26 cellular contexts compared by ENCODE assay signal in the genomic region with DNA sequence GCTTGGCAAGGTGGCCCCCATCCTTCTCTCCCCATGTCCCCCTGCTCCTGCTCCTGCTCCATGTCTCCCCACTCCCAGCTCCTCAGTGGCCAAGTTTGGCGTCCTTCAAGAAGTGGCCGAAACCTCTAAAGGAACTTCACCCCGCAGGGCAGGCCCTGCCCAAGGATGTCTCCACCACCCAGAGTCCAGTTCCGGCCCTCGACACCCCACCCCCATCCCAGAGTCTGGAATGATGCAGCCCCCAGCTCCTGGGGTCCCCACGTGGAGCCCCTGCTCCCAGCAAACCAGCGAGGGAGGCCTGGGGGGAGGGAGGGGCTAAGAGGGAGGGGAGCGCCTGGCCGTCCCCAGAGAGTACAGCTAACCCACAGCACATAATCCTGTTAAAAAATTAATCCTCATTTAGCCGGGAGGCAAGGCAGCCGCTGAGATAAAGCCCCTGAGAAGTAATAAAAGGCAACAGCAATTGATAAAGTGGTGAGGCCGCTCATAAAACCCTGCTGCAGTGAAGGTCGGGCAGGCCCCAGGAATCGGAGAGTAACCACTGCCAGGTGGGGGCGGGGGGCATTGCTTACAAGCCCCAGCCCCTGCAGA. TPM values are rescaled to one million over a fixed set of nuclear protein-coding genes. Genes with fewer than 3 reads are reported as not detected.
DNase-seq lines count a peak whose midpoint lies in the region; ATAC-seq, FAIRE-seq and TF ChIP-seq lines count a peak whose summit lies in the region.
"Had no signal": no experiment of that assay in that cellular context is flagged by ENCODE, and none has a peak within 500 bp of the region (broad histone marks: within the 10 kb centered on the region; RNA-seq: fewer than 3 reads in every experiment).

No MANE protein-coding gene starts in this region.

- H3K4me1 ChIP-seq in BLaER1 (peaks cover 23% of the 10 kb centered on the region), pancreas (no peaks in the 10 kb centered on the region)

- H4K20me1 ChIP-seq in BLaER1 = no peaks in the 10 kb centered on the region

- H3K27me3 ChIP-seq in BLaER1 = no peaks in the 10 kb centered on the region
- H3K27me3 ChIP-seq in pancreas = no peaks in the 10 kb centered on the region

- DNase-seq in NCI-H524 (lab: John Stamatoyannopoulos, UW) (peak; percentile 95 to 98), pancreas (peak in 1 of 6 donors; percentile 53), cerebellar nuclear complex (lab: John Stamatoyannopoulos, UW) (no peak), RKO (ENCODE audit: low spot score) (no peak)
- DNase-seq in stimulated activated naive CD8-positive, alpha-beta T cell treated with anti-CD3 and anti-CD28 coated beads, Interleukin-15, Interleukin-2, amounts not matched to agents 100 U/mL and 50 U/mL, for 24 hours = no peak
- DNase-seq in activated T-cell treated with anti-CD3 and anti-CD28 coated beads, Interleukin-2, amount 50 U/mL, for 48 hours = no peak
- DNase-seq: CD4-positive, CD25-positive, alpha-beta regulatory T cell; DMS 273 treated with DMSO at 0.1 percent for 48 hours; DND-41; HCEC 1CT; IMR-90; NCI-H1092 treated with DMSO at 0.1 percent for 48 hours; NCI-H1436 treated with DMSO at 0.1 percent for 48 hours; NCI-H2029 treated with DMSO at 0.1 percent for 48 hours; NCI-H226; NCI-H510A treated with DMSO at 0.1 percent for 48 hours; OCI-M1; Right ventricle myocardium superior; T-cell had no signal

- FAIRE-seq in pancreas (lab: Jason Lieb, UNC) = no peak
- FAIRE-seq: GM12891, RCC 7860 had no signal

- H3K4me3 ChIP-seq in BLaER1 = no peak overlapping the region
- no peak overlapping the region for H3K4me3 ChIP-seq in pancreas
- H3K4me3 ChIP-seq: GM23338 had no signal

- no peaks in the 10 kb centered on the region for H3K36me3 ChIP-seq in BLaER1
- no peaks in the 10 kb centered on the region for H3K36me3 ChIP-seq in pancreas

- ATAC-seq in SK-N-SH treated with all-trans-retinoic acid at 6 μM for 48 hours (no peak), pancreas (peak in 2 of 4 donors; percentile 37 to 47)
- no peak for ATAC-seq in stimulated activated naive CD8-positive, alpha-beta T cell treated with anti-CD3 and anti-CD28 coated beads, Interleukin-15, Interleukin-2, amounts not matched to agents 100 U/mL and 50 U/mL, for 24 hours
- ATAC-seq: GM23338, T-cell had no signal

- TF ChIP-seq CTCF in pancreas (IDR thresholded peaks at IDR 0.05) = no peak

- H3K27ac ChIP-seq in BLaER1 (no peak overlapping the region), pancreas (peak overlapping the region in 3 of 4 donors; percentile 22 to 28 (median 24))
- H3K27ac ChIP-seq: KMS-11 had no signal

- H3K9ac ChIP-seq in BLaER1 = no peak overlapping the region
- H3K9ac ChIP-seq: KMS-11 had no signal

- intact Hi-C loops in pancreas (cut with DNase I) = no loop called here

- peak overlapping the region; percentile 39 for H3K4me2 ChIP-seq in BLaER1
- H3K4me2 ChIP-seq: GM23338, KMS-11 had no signal

- 39 to 49% methylated on average over 15 of the region's 15 CpGs for WGBS in pancreas, 2 donors

- H3K9me3 ChIP-seq in BLaER1 (no peaks in the 10 kb centered on the region), pancreas (no peaks in the 10 kb centered on the region)

TF ChIP-seq in SK-N-SH treated with all-trans-retinoic acid at 6 μM for 48 hours, 23 proteins besides CTCF, POLR2A, EP300 and RAD21:
- no peak for TF ChIP-seq ZC3H10 (CRISPR knock-in tag; IDR thresholded peaks at IDR 0.05)
- 0 out of 2 replicates have a peak, but pooled peaks have one; percentile 11 for TF ChIP-seq TCF4 (CRISPR knock-in tag; IDR thresholded peaks at IDR 0.05; ENCODE audit: borderline replicate concordance)
- TF ChIP-seq, protein P1, sequence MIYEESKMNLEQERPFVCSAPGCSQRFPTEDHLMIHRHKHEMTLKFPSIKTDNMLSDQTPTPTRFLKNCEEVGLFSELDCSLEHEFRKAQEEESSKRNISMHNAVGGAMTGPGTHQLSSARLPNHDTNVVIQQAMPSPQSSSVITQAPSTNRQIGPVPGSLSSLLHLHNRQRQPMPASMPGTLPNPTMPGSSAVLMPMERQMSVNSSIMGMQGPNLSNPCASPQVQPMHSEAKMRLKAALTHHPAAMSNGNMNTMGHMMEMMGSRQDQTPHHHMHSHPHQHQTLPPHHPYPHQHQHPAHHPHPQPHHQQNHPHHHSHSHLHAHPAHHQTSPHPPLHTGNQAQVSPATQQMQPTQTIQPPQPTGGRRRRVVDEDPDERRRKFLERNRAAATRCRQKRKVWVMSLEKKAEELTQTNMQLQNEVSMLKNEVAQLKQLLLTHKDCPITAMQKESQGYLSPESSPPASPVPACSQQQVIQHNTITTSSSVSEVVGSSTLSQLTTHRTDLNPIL (CRISPR knock-in tag; IDR thresholded peaks at IDR 0.05; ENCODE audit: low read depth) = no peak
TF ChIP-seq in SK-N-SH treated with all-trans-retinoic acid at 6 μM for 48 hours: peak in this region for 1.

RNA-seq across cellular contexts. Expression of a gene that starts 9.9 kb away (rescaled TPM):
- under 1 TPM in 3 of 6 donors, not detected in 3; 0.09 to 0.13 (median 0.12) TPM for total RNA-seq in pancreas
- polyA plus RNA-seq in pancreas = under 1 TPM; 0.05 to 0.15 TPM
- total RNA-seq: A172; CD4-positive, CD25-positive, alpha-beta regulatory T cell; GM23338; IMR-90; Right ventricle myocardium superior had no signal
- polyA plus RNA-seq: GM23338, IMR-90 had no signal

RNA-seq across cellular contexts. Expression of a gene that starts 57.1 kb away (rescaled TPM):
- 1 to 10 TPM; 1.1 to 3.1 (median 1.8) TPM for total RNA-seq in pancreas
- 1 to 10 TPM; 2.6 to 3.2 TPM for polyA plus RNA-seq in pancreas

Comparison
In these comparisons a context has a peak if more than half of its experiments do, and no peak if none do; other contexts are left out.
1. DNase-seq: peak in NCI-H524 (2 of 2); none in stimulated activated naive CD8-positive, alpha-beta T cell treated with anti-CD3 and anti-CD28 coated beads, Interleukin-15, Interleukin-2, amounts not matched to agents 100 U/mL and 50 U/mL, for 24 hours (single experiment), activated T-cell treated with anti-CD3 and anti-CD28 coated beads, Interleukin-2, amount 50 U/mL, for 48 hours (0 of 2), cerebellar nuclear complex (0 of 2) and RKO (single experiment).